Comparison of ENCODE assay signal across 8 cellular contexts in genomic region chr7:12623885-12624498, GRCh38. TPM values are rescaled to one million over a fixed set of nuclear protein-coding genes. Genes with fewer than 3 reads are reported as not detected.
DNase-seq lines count a peak whose midpoint lies in the region; FAIRE-seq and TF ChIP-seq lines count a peak whose summit lies in the region.

No MANE protein-coding gene starts in this region.

- TF ChIP-seq EP300 in sigmoid colon (IDR thresholded peaks at IDR 0.05), result no peak

- dilution Hi-C loops in endothelial cell of umbilical vein (cut with MboI; ENCODE audit: extremely low pct_ligation_motif_present, low sequenced_read_pairs), result no loop called here

- no peaks in the 10 kb centered on the region for H3K79me2 ChIP-seq in endothelial cell of umbilical vein (ENCODE audit: control insufficient read depth, insufficient read depth, low read length)

- POLR2A ChIA-PET in endothelial cell of umbilical vein (lab: Charles Lee), result no interaction called here

- H3K4me1 ChIP-seq in endothelial cell of umbilical vein (ENCODE audit: control insufficient read depth, extremely low read depth, insufficient read depth, low read length), result peaks cover 28% of the 10 kb centered on the region
- H3K4me1 ChIP-seq in sigmoid colon, result no peaks in the 10 kb centered on the region

- H3K4me3 ChIP-seq in H7 (ENCODE audit: insufficient read depth, low read depth, low read length) (no peak overlapping the region), endothelial cell of umbilical vein (replicated peaks in 1 of 3; ENCODE audit: insufficient read depth in 1 of 3, low read depth in 1 of 3, low read length in 3 of 3) (no peak overlapping the region), sigmoid colon (no peak overlapping the region)

- H3K4me2 ChIP-seq in endothelial cell of umbilical vein (ENCODE audit: insufficient read depth, low read length), result peak overlapping the region; percentile 52

- peak overlapping the region; percentile 79 for H2AFZ ChIP-seq in endothelial cell of umbilical vein (ENCODE audit: low read depth, low read length)

- 10 to 37% methylated on average over 1 of the region's 1 CpG for WGBS in sigmoid colon, 2 donors

- intact Hi-C loops in endothelial cell of umbilical vein (cut with micrococcal nuclease), result loop anchor here (1.0 to 10.0 kb wide), 3 partner anchors 99 to 638 kb away; no protein-coding TSS in a partner anchor
- intact Hi-C loops in sigmoid colon (cut with DNase I), result no loop called here

- DNase-seq in EH (ENCODE audit: low read depth) (peak; percentile 24), H7 (peak; percentile 11), NCI-H748 (lab: John Stamatoyannopoulos, UW; ENCODE audit: unreplicated experiment) (peak; percentile 49), endothelial cell of umbilical vein (ENCODE audit: low read depth, low spot score) (peak; percentile 54), sigmoid colon (no peak)
- DNase-seq in stimulated activated CD4-positive, alpha-beta T cell treated with anti-CD3 and anti-CD28 coated beads, Interleukin-1b, Interleukin-23, amount 100 ng/mL, for 48 hours, result no peak
- no peak for DNase-seq in activated T-cell treated with anti-CD3 and anti-CD28 coated beads, Interleukin-2, amount 50 U/mL, for 48 hours
- no peak for DNase-seq in activated T-cell treated with anti-CD3 and anti-CD28 coated beads, Interleukin-2, amount 50 U/mL, for 1 hour

- H3K9ac ChIP-seq in endothelial cell of umbilical vein (replicated peaks; ENCODE audit: extremely low read depth, insufficient read depth, low read length), result no peak overlapping the region

- TF ChIP-seq POLR2A in endothelial cell of umbilical vein (IDR thresholded peaks at IDR 0.05; ENCODE audit: low read depth, low read length) (no peak), sigmoid colon (IDR thresholded peaks at IDR 0.05) (no peak)

- no peaks in the 10 kb centered on the region for H3K9me1 ChIP-seq in endothelial cell of umbilical vein (replicated peaks; ENCODE audit: control insufficient read depth, extremely low read depth, insufficient read depth, low read length)

- TF ChIP-seq CTCF in endothelial cell of umbilical vein (IDR thresholded peaks at IDR 0.05; ENCODE audit: extremely low read depth in 1 of 2, insufficient read depth in 1 of 2, low read depth in 1 of 2, low read length in 2 of 2) (peak; percentile 34 to 57), sigmoid colon (IDR thresholded peaks at IDR 0.05) (peak; percentile 22 to 57 (median 55))

- no peaks in the 10 kb centered on the region for H3K27me3 ChIP-seq in H7 (ENCODE audit: control insufficient read depth, insufficient read depth, low read length)
- H3K27me3 ChIP-seq in endothelial cell of umbilical vein (ENCODE audit: control insufficient read depth in 2 of 2, insufficient read depth in 2 of 2, low read length in 2 of 2), result peaks cover 0 to 2% of the 10 kb centered on the region in 2 experiments
- no peaks in the 10 kb centered on the region for H3K27me3 ChIP-seq in sigmoid colon

- peak; percentile 81 for FAIRE-seq in endothelial cell of umbilical vein (lab: Jason Lieb, UNC)

- H4K20me1 ChIP-seq in endothelial cell of umbilical vein (replicated peaks; ENCODE audit: control insufficient read depth, extremely low read depth, insufficient read depth, low read length), result no peaks in the 10 kb centered on the region

- H3K27ac ChIP-seq in endothelial cell of umbilical vein (ENCODE audit: insufficient read depth, low read depth, low read length) (no peak overlapping the region), sigmoid colon (no peak overlapping the region)

- H3K36me3 ChIP-seq in H7 (replicated peaks; ENCODE audit: control insufficient read depth, insufficient read depth, low read length), result no peaks in the 10 kb centered on the region
- no peaks in the 10 kb centered on the region for H3K36me3 ChIP-seq in endothelial cell of umbilical vein (ENCODE audit: control insufficient read depth in 2 of 2, extremely low read depth in 1 of 2, insufficient read depth in 2 of 2, low read length in 2 of 2)
- no peaks in the 10 kb centered on the region for H3K36me3 ChIP-seq in sigmoid colon

- no TSS peak for BruUV-seq in endothelial cell of umbilical vein (replicated peaks; lab: Mats Ljungman, UMichigan)

- H3K9me3 ChIP-seq in endothelial cell of umbilical vein (replicated peaks; ENCODE audit: control insufficient read depth, insufficient read depth, low read length) (no peaks in the 10 kb centered on the region), sigmoid colon (no peaks in the 10 kb centered on the region)

- CTCF ChIA-PET in endothelial cell of umbilical vein (lab: Charles Lee), result interaction anchor here (0.6 to 5.0 kb wide), 25 partner anchors 9 to 658 kb away, joined by 3 to 139 read pairs (median 4); no protein-coding TSS in a partner anchor

TF ChIP-seq in endothelial cell of umbilical vein, 7 proteins besides CTCF, POLR2A, EP300 and RAD21:
- TF ChIP-seq POLR2AphosphoS5 (IDR thresholded peaks at IDR 0.05; ENCODE audit: insufficient read depth, low read depth, low read length), result no peak
- no peak for TF ChIP-seq MAX (IDR thresholded peaks at IDR 0.05; ENCODE audit: insufficient read depth, insufficient read length)
- no peak for TF ChIP-seq JUN (IDR thresholded peaks at IDR 0.05; ENCODE audit: borderline replicate concordance, insufficient read depth, insufficient read length, low read depth)
- no peak for TF ChIP-seq GATA2 (IDR thresholded peaks at IDR 0.05; ENCODE audit: insufficient read depth, insufficient read length, low read depth, low read length)
- no peak for TF ChIP-seq FOS (IDR thresholded peaks at IDR 0.05; ENCODE audit: borderline replicate concordance, insufficient read depth, low read length)
- no peak for TF ChIP-seq MYC (IDR thresholded peaks at IDR 0.05; ENCODE audit: low read depth, low read length)
- TF ChIP-seq EZH2 (IDR thresholded peaks at IDR 0.05; ENCODE audit: borderline replicate concordance, low read depth, low read length, severe bottlenecking), result no peak
TF ChIP-seq in endothelial cell of umbilical vein: peak in this region for 0.

RNA-seq across cellular contexts. Expression of gene SCIN, which starts 53.5 kb away (rescaled TPM):
- total RNA-seq in H7 (2014; rRNA removed; shearing (Covaris generic)), result not detected in 2 replicates
- total RNA-seq in endothelial cell of umbilical vein (0.69 TPM in 1 of 2 replicates, not detected in the other), sigmoid colon (1 to 10 TPM in 1 of 4 donors, under 1 TPM in 3; 0.28 to 1.8 (median 0.72) TPM)
- polyA plus RNA-seq in endothelial cell of umbilical vein (0.05 and 0.07 TPM in 2 replicates), sigmoid colon (10 to 100 TPM; 14.8 to 59.4 (median 54.1) TPM)
- 0.04 and 0.08 TPM in 2 replicates for polyA plus RNA-seq in endothelial cell of umbilical vein (2011; cell fraction: cytosol; rRNA removed)
- 0.01 and 0.05 TPM in 2 replicates for polyA plus RNA-seq in endothelial cell of umbilical vein (2011; cell fraction: nucleus; rRNA removed)
- 0.15 TPM in 1 of 2 replicates, not detected in the other for polyA plus RNA-seq in endothelial cell of umbilical vein (2012)
- 0.13 TPM in 1 of 2 replicates, not detected in the other for polyA minus RNA-seq in endothelial cell of umbilical vein
- polyA minus RNA-seq in endothelial cell of umbilical vein (2011; cell fraction: cytosol; rRNA and poly(A)+ RNA removed), result not detected
- polyA minus RNA-seq in endothelial cell of umbilical vein (2011; cell fraction: nucleus; rRNA and poly(A)+ RNA removed), result 0.19 TPM in 1 of 2 replicates, not detected in the other

Comparison
In these comparisons a context has a peak if more than half of its experiments do, and no peak if none do; other contexts are left out.
1. DNase-seq: peak in EH (single experiment), H7 (single experiment), NCI-H748 (single experiment) and endothelial cell of umbilical vein (single experiment); none in sigmoid colon (single experiment), stimulated activated CD4-positive, alpha-beta T cell treated with anti-CD3 and anti-CD28 coated beads, Interleukin-1b, Interleukin-23, amount 100 ng/mL, for 48 hours (single experiment), activated T-cell treated with anti-CD3 and anti-CD28 coated beads, Interleukin-2, amount 50 U/mL, for 48 hours (0 of 2) and activated T-cell treated with anti-CD3 and anti-CD28 coated beads, Interleukin-2, amount 50 U/mL, for 1 hour (single experiment).